ENCODE assay signal across 8 cellular contexts in the genomic region with DNA sequence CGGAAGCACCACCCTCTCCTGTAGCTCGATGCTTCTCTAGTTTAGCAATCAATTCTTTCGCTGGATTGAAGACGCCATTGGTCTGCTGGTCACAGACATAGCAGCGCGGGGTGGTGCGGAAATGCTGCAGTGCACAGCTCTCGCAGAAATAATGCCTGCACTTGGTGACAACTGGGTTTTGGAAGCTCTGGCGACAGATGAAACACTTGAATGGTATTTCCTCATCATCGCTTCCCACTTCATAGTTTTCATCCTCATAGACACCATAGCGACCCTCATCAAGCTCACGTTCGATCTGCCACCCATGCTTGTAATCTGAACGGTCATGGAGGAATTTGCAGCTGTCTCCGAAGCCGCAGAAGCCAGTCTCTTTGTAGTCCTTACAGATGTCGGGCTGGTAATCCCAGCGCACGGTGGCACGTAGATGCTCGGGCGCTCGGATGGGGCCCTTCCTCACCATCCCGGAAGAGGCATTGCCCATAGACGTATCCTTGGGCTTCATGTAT.
A peak's percentile ranks its signal among the peaks of the same experiment; 100 is the strongest.
DNase-seq lines count a peak whose midpoint lies in the region; ATAC-seq lines count a peak whose summit lies in the region.

No MANE protein-coding gene starts in this region.

- H3K4me1 Mint-ChIP-seq in T-helper 1 cell treated with Interleukin-12 subunit alpha and Interleukin-12 subunit beta and Interleukin-4 antibody, amounts not matched to agents 30 μg/mL and 1 μg/mL, for 36 hours (ENCODE audit: low read depth): peaks cover 4% of the 10 kb centered on the region
- H3K4me1 Mint-ChIP-seq in central memory CD8-positive, alpha-beta T cell: peaks cover 17% of the 10 kb centered on the region

- H3K27me3 Mint-ChIP-seq in T-helper 1 cell treated with Interleukin-12 subunit alpha and Interleukin-12 subunit beta and Interleukin-4 antibody, amounts not matched to agents 30 μg/mL and 1 μg/mL, for 36 hours (ENCODE audit: low read depth): no peaks in the 10 kb centered on the region
- H3K27me3 Mint-ChIP-seq in central memory CD8-positive, alpha-beta T cell: no peaks in the 10 kb centered on the region

- ATAC-seq in HG03135 (IDR thresholded peaks at IDR 0.05; ENCODE audit: unreplicated experiment): peak; percentile 9
- peak; percentile 21 for ATAC-seq in central memory CD8-positive, alpha-beta T cell (replicated peaks; ENCODE audit: extremely low read depth, poor library complexity, severe bottlenecking)

- DNase-seq in NCI-H146 (lab: John Stamatoyannopoulos, UW) (peak; percentile 35), NCI-H146 treated with DMSO at 0.1 percent for 48 hours (lab: John Stamatoyannopoulos, UW; ENCODE audit: unreplicated experiment) (no peak), kidney tubule cell (ENCODE audit: low spot score) (peak; percentile 53), GDM1 (lab: John Stamatoyannopoulos, UW) (no peak)
- peak in 1 of 2 donors; percentile 11 for DNase-seq in central memory CD8-positive, alpha-beta T cell (ENCODE audit: low spot score in 2 of 2)
- peak; percentile 37 for DNase-seq in stimulated activated CD8-positive, alpha-beta memory T cell treated with anti-CD3 and anti-CD28 coated beads, Interleukin-4, amount 100 ng/mL, for 48 hours

- H3K36me3 Mint-ChIP-seq in T-helper 1 cell treated with Interleukin-12 subunit alpha and Interleukin-12 subunit beta and Interleukin-4 antibody, amounts not matched to agents 30 μg/mL and 1 μg/mL, for 36 hours (ENCODE audit: low read depth): peaks cover 7% of the 10 kb centered on the region
- peaks cover 26% of the 10 kb centered on the region for H3K36me3 Mint-ChIP-seq in central memory CD8-positive, alpha-beta T cell (ENCODE audit: insufficient read depth)

- H3K9me3 Mint-ChIP-seq in T-helper 1 cell treated with Interleukin-12 subunit alpha and Interleukin-12 subunit beta and Interleukin-4 antibody, amounts not matched to agents 30 μg/mL and 1 μg/mL, for 36 hours: no peaks in the 10 kb centered on the region
- H3K9me3 Mint-ChIP-seq in central memory CD8-positive, alpha-beta T cell: no peaks in the 10 kb centered on the region

- H3K4me3 Mint-ChIP-seq in T-helper 1 cell treated with Interleukin-12 subunit alpha and Interleukin-12 subunit beta and Interleukin-4 antibody, amounts not matched to agents 30 μg/mL and 1 μg/mL, for 36 hours: peak overlapping the region; percentile 98
- H3K4me3 Mint-ChIP-seq in central memory CD8-positive, alpha-beta T cell: peak overlapping the region; percentile 95

- peak overlapping the region; percentile 99 for H3K27ac Mint-ChIP-seq in T-helper 1 cell treated with Interleukin-12 subunit alpha and Interleukin-12 subunit beta and Interleukin-4 antibody, amounts not matched to agents 30 μg/mL and 1 μg/mL, for 36 hours
- peak overlapping the region; percentile 98 for H3K27ac Mint-ChIP-seq in central memory CD8-positive, alpha-beta T cell (ENCODE audit: low read depth)

Comparison
In these comparisons a context has a peak if more than half of its experiments do, and no peak if none do; other contexts are left out.
1. DNase-seq: peak in NCI-H146 (single experiment), kidney tubule cell (single experiment) and stimulated activated CD8-positive, alpha-beta memory T cell treated with anti-CD3 and anti-CD28 coated beads, Interleukin-4, amount 100 ng/mL, for 48 hours (single experiment); none in NCI-H146 treated with DMSO at 0.1 percent for 48 hours (single experiment) and GDM1 (single experiment).